ENCODE assay signal across 19 cellular contexts in genomic region chr6:157268835-157269234, GRCh38. TPM values are rescaled to one million over a fixed set of nuclear protein-coding genes. Genes with fewer than 3 reads are reported as not detected.
DNase-seq lines count a peak whose midpoint lies in the region; ATAC-seq and TF ChIP-seq lines count a peak whose summit lies in the region.
"Had no signal": no experiment of that assay in that cellular context is flagged by ENCODE, and none has a peak within 500 bp of the region (broad histone marks: within the 10 kb centered on the region; RNA-seq: fewer than 3 reads in every experiment).

No MANE protein-coding gene starts in this region.

- ATAC-seq in right lobe of liver (no peak), psoas muscle (no peak), aorta (ENCODE audit: low FRiP score) (peak; percentile 17)
- ATAC-seq: GM12878 had no signal

- no peaks in the 10 kb centered on the region for H3K27me3 ChIP-seq in breast epithelium
- H3K27me3 ChIP-seq in right lobe of liver = no peaks in the 10 kb centered on the region
- H3K27me3 ChIP-seq in psoas muscle (ENCODE audit: insufficient read depth in 3 of 3, low read length in 2 of 3) = no peaks in the 10 kb centered on the region
- no peaks in the 10 kb centered on the region for H3K27me3 ChIP-seq in aorta (ENCODE audit: control insufficient read depth in 1 of 2, insufficient read depth in 2 of 2, low read length in 1 of 2)
- H3K27me3 ChIP-seq: upper lobe of left lung had no signal

- intact Hi-C loops in breast epithelium (cut with DNase I; ENCODE audit: low total_unique reads) (loop anchor here (5.0 kb wide), 1 partner anchor 1137 kb away; no protein-coding TSS in a partner anchor), MCF 10A (cut with micrococcal nuclease) (no loop called here), right lobe of liver (cut with DNase I) (no loop called here), psoas muscle (cut with DNase I) (no loop called here), aorta (cut with DNase I) (no loop called here)

- no peaks in the 10 kb centered on the region for H3K27me3 Mint-ChIP-seq in MCF 10A (ENCODE audit: insufficient read depth, unreplicated experiment)

- TF ChIP-seq CTCF in breast epithelium (IDR thresholded peaks at IDR 0.05) (no peak), MCF 10A (IDR thresholded peaks at IDR 0.05; ENCODE audit: unreplicated experiment) (no peak), right lobe of liver (IDR thresholded peaks at IDR 0.05) (no peak), psoas muscle (IDR thresholded peaks at IDR 0.05) (no peak), RWPE1 (conservative IDR thresholded peaks at IDR 0.05; ENCODE audit: low read depth) (no peak)

- no peaks in the 10 kb centered on the region for H3K9me3 ChIP-seq in breast epithelium
- no peaks in the 10 kb centered on the region for H3K9me3 ChIP-seq in right lobe of liver
- H3K9me3 ChIP-seq in psoas muscle = no peaks in the 10 kb centered on the region
- no peaks in the 10 kb centered on the region for H3K9me3 ChIP-seq in aorta (ENCODE audit: control insufficient read depth, low read length)
- H3K9me3 ChIP-seq: neutrophil, upper lobe of left lung had no signal

- H3K4me3 ChIP-seq in breast epithelium (no peak overlapping the region), right lobe of liver (no peak overlapping the region), psoas muscle (no peak overlapping the region), aorta (ENCODE audit: low read length in 2 of 2) (no peak overlapping the region)
- H3K4me3 ChIP-seq: GM12878, upper lobe of left lung had no signal

- H3K4me1 Mint-ChIP-seq in MCF 10A (ENCODE audit: insufficient read depth, unreplicated experiment) = no peaks in the 10 kb centered on the region

- H3K4me3 Mint-ChIP-seq in MCF 10A (ENCODE audit: unreplicated experiment) = no peak overlapping the region
- H3K4me3 Mint-ChIP-seq: CD4-positive, alpha-beta memory T cell; HFFc6 had no signal

- TF ChIP-seq POLR2A in breast epithelium (IDR thresholded peaks at IDR 0.05) (no peak), right lobe of liver (IDR thresholded peaks at IDR 0.05) (no peak)

- no peak overlapping the region for H3K27ac Mint-ChIP-seq in MCF 10A (ENCODE audit: low read depth, unreplicated experiment)
- H3K27ac Mint-ChIP-seq: CD4-positive, alpha-beta memory T cell; HFFc6 had no signal

- BruUV-seq in MCF 10A (replicated peaks; lab: Mats Ljungman, UMichigan) = no TSS peak

- H3K36me3 ChIP-seq in breast epithelium (no peaks in the 10 kb centered on the region), right lobe of liver (no peaks in the 10 kb centered on the region), psoas muscle (ENCODE audit: insufficient read depth in 1 of 2, low read depth in 1 of 2) (no peaks in the 10 kb centered on the region), aorta (ENCODE audit: control insufficient read depth in 1 of 2, insufficient read depth in 2 of 2, low read length in 1 of 2) (no peaks in the 10 kb centered on the region)
- H3K36me3 ChIP-seq: neutrophil, upper lobe of left lung had no signal

- DNase-seq in breast epithelium (ENCODE audit: low spot score in 2 of 2) = no peak
- no peak for DNase-seq in MCF 10A (ENCODE audit: unreplicated experiment)
- peak in 1 of 3 donors; percentile 44 for DNase-seq in right lobe of liver
- no peak for DNase-seq in psoas muscle
- peak in 1 of 2 donors; percentile 67 for DNase-seq in aorta
- DNase-seq in NCI-H446 treated with DMSO at 0.1 percent for 48 hours (lab: John Stamatoyannopoulos, UW) = no peak
- DNase-seq in SK-N-DZ (ENCODE audit: low spot score) = no peak
- no peak for DNase-seq in RWPE1 (ENCODE audit: low spot score)
- DNase-seq: 8988T; CD4-positive, alpha-beta memory T cell; glutamatergic neuron; HFFc6; NCI-H146; NCI-H510A treated with DMSO at 0.1 percent for 48 hours; OCI-M1 had no signal

- no peaks in the 10 kb centered on the region for H3K36me3 Mint-ChIP-seq in MCF 10A (ENCODE audit: insufficient read depth, unreplicated experiment)

- peak overlapping the region; percentile 75 to 83 for H3K27ac ChIP-seq in breast epithelium
- H3K27ac ChIP-seq in right lobe of liver = peak overlapping the region; percentile 9 to 54 (median 24)
- peak overlapping the region; percentile 46 for H3K27ac ChIP-seq in psoas muscle
- H3K27ac ChIP-seq in aorta (ENCODE audit: low read depth in 1 of 2, low read length in 2 of 2) = peak overlapping the region; percentile 63 to 90
- H3K27ac ChIP-seq in RWPE1 = no peak overlapping the region
- H3K27ac ChIP-seq: HL-60, neutrophil had no signal

- H3K4me1 ChIP-seq in breast epithelium (no peaks in the 10 kb centered on the region), right lobe of liver (peaks cover 0 to 5% (median 0%) of the 10 kb centered on the region in 4 donors), psoas muscle (peaks cover 12% of the 10 kb centered on the region), aorta (ENCODE audit: control insufficient read depth in 1 of 2, insufficient read depth in 2 of 2, low read length in 2 of 2) (no peaks in the 10 kb centered on the region)

- POLR2A ChIA-PET in MCF 10A (lab: Yijun Ruan, JAX) (no interaction called here), RWPE1 (lab: Yijun Ruan, JAX; ENCODE audit: low non-redundant PET) (no interaction called here)

- WGBS in right lobe of liver (ENCODE audit: insufficient coverage, low coverage, low lambda C conversion rate, missing lambda C conversion rate) = 37% methylated on average over 4 of the region's 6 CpGs
- WGBS in psoas muscle, 3 donors = 53 to 64% (median 62%) methylated on average over 6 of the region's 6 CpGs
- 12 to 20% methylated on average over 6 of the region's 6 CpGs for WGBS in aorta, 2 donors

- peaks cover 12% of the 10 kb centered on the region for H3K9me3 Mint-ChIP-seq in MCF 10A (ENCODE audit: unreplicated experiment)

- CTCF ChIA-PET in MCF 10A (lab: Yijun Ruan, JAX) = no interaction called here
- CTCF ChIA-PET in RWPE1 (lab: Yijun Ruan, JAX) = no interaction called here

RNA-seq across cellular contexts. Expression of gene TMEM242, which starts 54.5 kb away (rescaled TPM):
- total RNA-seq in breast epithelium = 1 to 10 TPM; 5.3 to 7.9 (median 7.3) TPM
- total RNA-seq in MCF 10A (2022) = 9.4 and 10.1 TPM in 2 replicates
- 1 to 10 TPM; 4.4 to 8.8 (median 7.3) TPM for total RNA-seq in right lobe of liver
- 10 to 100 TPM; 11.0 to 14.7 (median 13.6) TPM for total RNA-seq in psoas muscle
- polyA plus RNA-seq in psoas muscle = 10 to 100 TPM in 2 of 3 donors, 1 to 10 TPM in 1; 7.8 to 14.8 (median 14.0) TPM
- 10 to 100 TPM; 13.1 to 17.5 TPM for total RNA-seq in aorta
- polyA plus RNA-seq in aorta = 10 to 100 TPM; 12.0 to 17.0 TPM
- polyA plus RNA-seq in SK-N-DZ (2014; cell fraction: cytosol; rRNA removed) = 7.6 and 8.4 TPM in 2 replicates
- 1.9 and 8.0 TPM in 2 replicates for polyA plus RNA-seq in SK-N-DZ (2014; cell fraction: nucleus; rRNA removed)
